ENCODE assay signal across 8 cellular contexts in genomic region chr1:222643603-222643936, GRCh38. TPM values are rescaled to one million over a fixed set of nuclear protein-coding genes. Genes with fewer than 3 reads are reported as not detected.
DNase-seq lines count a peak whose midpoint lies in the region; ATAC-seq and TF ChIP-seq lines count a peak whose summit lies in the region.

No MANE protein-coding gene starts in this region.

- peak in 1 of 2 experiments; percentile 7 for DNase-seq in HAP-1 (ENCODE audit: low spot score in 2 of 2)
- DNase-seq in RWPE2 (ENCODE audit: low spot score) = no peak
- DNase-seq in epithelial cell of prostate (ENCODE audit: low read depth, low spot score) = no peak
- DNase-seq in neural crest cell (ENCODE audit: low read depth, low spot score) = no peak
- DNase-seq in NCI-H1417 treated with DMSO at 0.1 percent for 48 hours (lab: John Stamatoyannopoulos, UW) = no peak
- DNase-seq in NCI-H187 treated with DMSO at 0.1 percent for 48 hours (lab: John Stamatoyannopoulos, UW) = no peak

- H3K27ac ChIP-seq in RWPE2 (ENCODE audit: poor library complexity, severe bottlenecking) (peak overlapping the region; percentile 50), epithelial cell of prostate (peak overlapping the region; percentile 87)

- TF ChIP-seq CTCF in RWPE2 (IDR thresholded peaks at IDR 0.05; ENCODE audit: poor library complexity, severe bottlenecking) (no peak), neural crest cell (conservative IDR thresholded peaks at IDR 0.05) (no peak)

- H3K4me1 Mint-ChIP-seq in neural crest cell = peaks cover 18% of the 10 kb centered on the region

- H3K27me3 ChIP-seq in HAP-1 (ENCODE audit: low read depth) (no peaks in the 10 kb centered on the region), RWPE2 (ENCODE audit: insufficient read depth, poor library complexity, severe bottlenecking) (no peaks in the 10 kb centered on the region)

- H3K36me3 ChIP-seq in HAP-1 (replicated peaks) (peaks cover 9% of the 10 kb centered on the region; the same call in 1 of the 2 replicates), RWPE2 (ENCODE audit: low read depth) (peaks cover 13% of the 10 kb centered on the region)

- H3K4me3 Mint-ChIP-seq in neural crest cell = peak overlapping the region; percentile 88

- H3K4me3 ChIP-seq in HAP-1 (peak overlapping the region; percentile 85), RWPE2 (ENCODE audit: severe bottlenecking) (peak overlapping the region; percentile 68)

- in situ Hi-C loops in HAP-1 (cut with MboI; ENCODE audit: low sequenced_read_pairs) = loop anchor here (10.0 to 25.0 kb wide), 2 partner anchors 71 to 444 kb away; partner anchors contain the start of genes AIDA and BROX

- peak overlapping the region; percentile 93 for H3K27ac Mint-ChIP-seq in neural crest cell (ENCODE audit: unreplicated experiment)

- peaks cover 9% of the 10 kb centered on the region for H3K36me3 Mint-ChIP-seq in neural crest cell (ENCODE audit: low read depth)

- no peaks in the 10 kb centered on the region for H3K27me3 Mint-ChIP-seq in neural crest cell (ENCODE audit: low read depth)

- H3K9me3 ChIP-seq in HAP-1 (no peaks in the 10 kb centered on the region), RWPE2 (ENCODE audit: severe bottlenecking) (no peaks in the 10 kb centered on the region)

- H3K4me1 ChIP-seq in HAP-1 (peaks cover 5% of the 10 kb centered on the region; the same call in 1 of the 2 replicates), RWPE2 (ENCODE audit: insufficient read depth, poor library complexity, severe bottlenecking) (no peaks in the 10 kb centered on the region)

- ATAC-seq in RWPE2 (ENCODE audit: low read depth) (no peak), GM18909 (IDR thresholded peaks at IDR 0.05; ENCODE audit: poor library complexity, unreplicated experiment) (no peak), HG03095 (IDR thresholded peaks at IDR 0.05; ENCODE audit: unreplicated experiment) (no peak)

- H3K9me3 Mint-ChIP-seq in neural crest cell = no peaks in the 10 kb centered on the region

RNA-seq across cellular contexts. Expression of gene MIA3, which starts 25.7 kb away (rescaled TPM):
- total RNA-seq in neural crest cell = 56.5 and 57.5 TPM in 2 replicates

RNA-seq across cellular contexts. Expression of gene TAF1A, which starts 53.8 kb away (rescaled TPM):
- 19.7 and 22.7 TPM in 2 replicates for total RNA-seq in neural crest cell
